Comparison of ENCODE assay signal across 36 cellular contexts in genomic region chr11:58152776-58153175, GRCh38. TPM values are rescaled to one million over a fixed set of nuclear protein-coding genes. Genes with fewer than 3 reads are reported as not detected.
"Had no signal": no experiment of that assay in that cellular context is flagged by ENCODE, and none has a peak within 500 bp of the region (broad histone marks: within the 10 kb centered on the region; RNA-seq: fewer than 3 reads in every experiment).

No MANE protein-coding gene starts in this region.

- H3K36me3 Mint-ChIP-seq: naive thymus-derived CD4-positive, alpha-beta T cell had no signal

- H3K36me3 ChIP-seq: colonic mucosa, esophagus muscularis mucosa, heart right ventricle, left lung, pancreas, right lobe of liver, suprapubic skin, transverse colon, upper lobe of right lung, uterus had no signal

- H3K9me3 ChIP-seq: colonic mucosa, esophagus muscularis mucosa, heart right ventricle, left lung, pancreas, right lobe of liver, suprapubic skin, transverse colon, upper lobe of right lung, uterus had no signal

- H3K4me3 ChIP-seq: colonic mucosa, esophagus muscularis mucosa, heart right ventricle, left lung, pancreas, right lobe of liver, smooth muscle cell, suprapubic skin, transverse colon, upper lobe of right lung, uterus had no signal

- H3K27ac ChIP-seq: colonic mucosa, esophagus muscularis mucosa, heart right ventricle, left lung, pancreas, right lobe of liver, suprapubic skin, transverse colon, upper lobe of right lung, uterus had no signal

- H3K4me1 Mint-ChIP-seq: nephron progenitor cell; stimulated activated naive CD8-positive, alpha-beta T cell treated with anti-CD3 and anti-CD28 coated beads, Interleukin-15, amount 100 ng/mL, for 72 hours had no signal

- DNase-seq: colonic mucosa; effector memory CD4-positive, alpha-beta T cell; foreskin melanocyte; glutamatergic neuron; heart right ventricle; hippocampal formation; left cardiac atrium; left lung; mesenchymal stem cell; midbrain; naive thymus-derived CD4-positive, alpha-beta T cell; nephron progenitor cell; pancreas; right lobe of liver; stimulated activated CD4-positive, alpha-beta T cell treated with anti-CD3 and anti-CD28 coated beads, Interleukin-12 subunit alpha, Interleukin-12 subunit beta, amount 100 ng/mL, for 4 hours; stimulated activated CD4-positive, alpha-beta T cell treated with anti-CD3 and anti-CD28 coated beads, Interleukin-1b, Interleukin-23, amount 100 ng/mL, for 48 hours; stimulated activated CD4-positive, alpha-beta T cell treated with anti-CD3 and anti-CD28 coated beads, Interleukin-4, amount 100 ng/mL, for 1 hour; stimulated activated CD8-positive, alpha-beta memory T cell treated with anti-CD3 and anti-CD28 coated beads, Interleukin-4, amount 100 ng/mL, for 48 hours; stimulated activated naive CD4-positive, alpha-beta T cell; stimulated activated naive CD8-positive, alpha-beta T cell treated with anti-CD3 and anti-CD28 coated beads, Interleukin-15, amount 100 ng/mL, for 72 hours; transverse colon; upper lobe of right lung; uterus had no signal

- H3K4me3 Mint-ChIP-seq: dendritic cell treated with granulocyte-macrophage colony-stimulating factor and Interleukin-4, amounts not matched to agents 40 ng/mL and 50 ng/mL, for 4 days; naive thymus-derived CD4-positive, alpha-beta T cell; nephron progenitor cell; stimulated activated naive CD8-positive, alpha-beta T cell treated with anti-CD3 and anti-CD28 coated beads, Interleukin-15, amount 100 ng/mL, for 72 hours had no signal

- H3K4me2 ChIP-seq: smooth muscle cell had no signal

- ATAC-seq: heart right ventricle; left cardiac atrium; left lung; naive thymus-derived CD4-positive, alpha-beta T cell; pancreas; right lobe of liver; stimulated activated naive CD8-positive, alpha-beta T cell treated with anti-CD3 and anti-CD28 coated beads, Interleukin-15, amount 100 ng/mL, for 72 hours; upper lobe of right lung had no signal

- H3K9me3 Mint-ChIP-seq: stimulated activated naive CD8-positive, alpha-beta T cell treated with anti-CD3 and anti-CD28 coated beads, Interleukin-15, amount 100 ng/mL, for 72 hours had no signal

- H3K27me3 ChIP-seq: colonic mucosa, esophagus muscularis mucosa, heart right ventricle, left lung, pancreas, right lobe of liver, suprapubic skin, transverse colon, upper lobe of right lung, uterus had no signal

- H3K27ac Mint-ChIP-seq: dendritic cell treated with granulocyte-macrophage colony-stimulating factor and Interleukin-4, amounts not matched to agents 40 ng/mL and 50 ng/mL, for 4 days; naive thymus-derived CD4-positive, alpha-beta T cell; nephron progenitor cell; progenitor cell of endocrine pancreas; stimulated activated naive CD8-positive, alpha-beta T cell treated with anti-CD3 and anti-CD28 coated beads, Interleukin-15, amount 100 ng/mL, for 72 hours had no signal

- H3K4me1 ChIP-seq: colonic mucosa, esophagus muscularis mucosa, heart right ventricle, left lung, pancreas, right lobe of liver, suprapubic skin, transverse colon, upper lobe of right lung, uterus had no signal

- H3K27me3 Mint-ChIP-seq: progenitor cell of endocrine pancreas had no signal

RNA-seq across cellular contexts. Expression of gene OR9I1, which starts 27.4 kb away (rescaled TPM):
- total RNA-seq: colonic mucosa; endothelial cell of umbilical vein; epithelial cell of proximal tubule; esophagus muscularis mucosa; heart right ventricle; kidney epithelial cell; left cardiac atrium; left lung; lower leg skin; lung microvascular endothelial cell; mucosa of gallbladder; naive thymus-derived CD4-positive, alpha-beta T cell; omental fat pad; pancreas; progenitor cell of endocrine pancreas; right lobe of liver; smooth muscle cell; suprapubic skin; transverse colon; upper lobe of right lung; uterus had no signal
- polyA plus RNA-seq: endothelial cell of umbilical vein; heart right ventricle; naive thymus-derived CD4-positive, alpha-beta T cell; pancreas; smooth muscle cell; thymus had no signal

RNA-seq across cellular contexts. Expression of gene OR9Q2, which starts 36.1 kb away (rescaled TPM):
- total RNA-seq: colonic mucosa; endothelial cell of umbilical vein; epithelial cell of proximal tubule; esophagus muscularis mucosa; heart right ventricle; kidney epithelial cell; left cardiac atrium; left lung; lung microvascular endothelial cell; mucosa of gallbladder; naive thymus-derived CD4-positive, alpha-beta T cell; omental fat pad; pancreas; progenitor cell of endocrine pancreas; right lobe of liver; smooth muscle cell; transverse colon; upper lobe of right lung; uterus had no signal
- polyA plus RNA-seq: endothelial cell of umbilical vein; heart right ventricle; naive thymus-derived CD4-positive, alpha-beta T cell; pancreas; smooth muscle cell; thymus had no signal

RNA-seq across cellular contexts. Expression of gene OR1S2, which starts 51.2 kb away (rescaled TPM):
- total RNA-seq: colonic mucosa; endothelial cell of umbilical vein; epithelial cell of proximal tubule; esophagus muscularis mucosa; heart right ventricle; kidney epithelial cell; left cardiac atrium; left lung; lower leg skin; lung microvascular endothelial cell; mucosa of gallbladder; naive thymus-derived CD4-positive, alpha-beta T cell; omental fat pad; pancreas; progenitor cell of endocrine pancreas; right lobe of liver; smooth muscle cell; suprapubic skin; transverse colon; upper lobe of right lung; uterus had no signal
- polyA plus RNA-seq: endothelial cell of umbilical vein; heart right ventricle; naive thymus-derived CD4-positive, alpha-beta T cell; pancreas; smooth muscle cell had no signal

RNA-seq across cellular contexts. Expression of gene OR1S1, which starts 59.7 kb away (rescaled TPM):
- total RNA-seq: colonic mucosa; endothelial cell of umbilical vein; epithelial cell of proximal tubule; esophagus muscularis mucosa; heart right ventricle; kidney epithelial cell; left cardiac atrium; left lung; lower leg skin; lung microvascular endothelial cell; mucosa of gallbladder; naive thymus-derived CD4-positive, alpha-beta T cell; omental fat pad; pancreas; progenitor cell of endocrine pancreas; right lobe of liver; smooth muscle cell; suprapubic skin; transverse colon; upper lobe of right lung; uterus had no signal
- polyA plus RNA-seq: endothelial cell of umbilical vein; heart right ventricle; naive thymus-derived CD4-positive, alpha-beta T cell; pancreas; smooth muscle cell; thymus had no signal
